Comparison of ENCODE assay signal across 22 cellular contexts in the genomic region with DNA sequence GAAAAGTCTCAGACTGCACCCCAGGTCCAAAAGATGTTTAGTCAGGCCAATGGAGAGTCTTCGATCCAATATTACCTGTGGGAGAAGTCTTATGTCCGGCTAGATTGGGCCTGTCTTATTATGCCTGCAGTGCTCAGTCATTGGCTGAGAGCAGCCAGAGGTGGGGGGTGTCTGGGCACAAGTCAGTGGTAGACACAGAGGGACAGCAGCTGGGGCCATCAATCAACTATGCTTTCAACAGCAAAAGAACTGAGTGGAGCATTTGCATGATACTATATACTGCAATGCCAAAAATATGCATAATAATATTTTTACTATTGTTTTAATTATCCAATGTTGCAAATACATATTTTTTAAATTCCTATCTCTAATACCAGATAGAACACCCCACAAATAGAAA.
A peak's percentile ranks its signal among the peaks of the same experiment; 100 is the strongest.
DNase-seq lines count a peak whose midpoint lies in the region; ATAC-seq, FAIRE-seq and TF ChIP-seq lines count a peak whose summit lies in the region.
"Had no signal": no experiment of that assay in that cellular context is flagged by ENCODE, and none has a peak within 500 bp of the region (broad histone marks: within the 10 kb centered on the region; RNA-seq: fewer than 3 reads in every experiment).

No MANE protein-coding gene starts in this region.

- no peaks in the 10 kb centered on the region for H3K9me3 ChIP-seq in SJCRH30 (replicated peaks)
- H3K9me3 ChIP-seq: BE2C, BLaER1 had no signal

- no peak for DNase-seq in D721Med (ENCODE audit: insufficient read length, low spot score)
- DNase-seq in LHCN-M2 (ENCODE audit: low read depth): peak; percentile 63
- peak; percentile 69 to 72 for DNase-seq in SJCRH30
- DNase-seq in myocyte (ENCODE audit: low read depth): peak; percentile 74
- no peak for DNase-seq in LoVo (ENCODE audit: low spot score)
- DNase-seq: 8988T; ACHN; BE2C; C1 segment of cervical spinal cord; CD4-positive, alpha-beta memory T cell; CD4-positive, CD25-positive, alpha-beta regulatory T cell; CD8-positive, alpha-beta memory T cell; COR-L47; DMS79 treated with DMSO at 0.1 percent for 48 hours; GF-D8 had no signal

- H3K36me3 ChIP-seq in SJCRH30: no peaks in the 10 kb centered on the region
- H3K36me3 ChIP-seq: BE2C, BLaER1 had no signal

- no peak overlapping the region for H3K4me3 ChIP-seq in SJCRH30
- H3K4me3 ChIP-seq: BLaER1 had no signal

- H3K4me1 ChIP-seq in SJCRH30: no peaks in the 10 kb centered on the region
- H3K4me1 ChIP-seq: BE2C, BLaER1 had no signal

- no peak overlapping the region for H3K27ac ChIP-seq in SJCRH30
- H3K27ac ChIP-seq: BLaER1 had no signal

- peak; percentile 41 for FAIRE-seq in D721Med (lab: Jason Lieb, UNC)
- FAIRE-seq: A204.1, G401.6, GM12891, GM19239 had no signal

- H3K27me3 ChIP-seq in SJCRH30: no peaks in the 10 kb centered on the region
- H3K27me3 ChIP-seq: BE2C, BLaER1 had no signal

- ATAC-seq in HG02973 (IDR thresholded peaks at IDR 0.05; ENCODE audit: unreplicated experiment) (no peak), HG02610 (IDR thresholded peaks at IDR 0.05; ENCODE audit: unreplicated experiment) (no peak)

- no peak for TF ChIP-seq CTCF in D721Med (IDR thresholded peaks at IDR 0.05; ENCODE audit: insufficient read depth, missing control alignments)

Comparison
In these comparisons a context has a peak if more than half of its experiments do, and no peak if none do; other contexts are left out.
1. DNase-seq: peak in LHCN-M2 (single experiment), SJCRH30 (2 of 2) and myocyte (single experiment); none in D721Med (single experiment) and LoVo (single experiment).